In the genomic region with DNA sequence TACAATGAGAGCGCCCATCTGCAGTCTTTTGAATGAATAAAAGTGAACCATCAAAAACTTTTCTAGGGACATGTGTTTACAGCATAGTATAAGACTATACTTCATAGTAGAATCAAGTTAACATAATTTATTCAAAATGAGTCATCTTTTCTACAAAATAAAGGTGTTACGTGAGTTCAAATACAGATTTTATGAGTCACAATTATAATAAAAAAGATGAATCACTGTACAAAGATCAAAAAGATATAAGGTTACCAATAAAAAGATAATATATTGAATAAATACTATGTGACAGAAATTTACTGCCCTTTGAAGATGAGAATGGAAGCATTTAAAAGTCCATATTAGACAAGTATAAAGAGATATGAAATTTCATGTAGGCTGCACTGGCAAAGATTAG, we compare ENCODE assay signal across 18 cellular contexts. TPM values are rescaled to one million over a fixed set of nuclear protein-coding genes. Genes with fewer than 3 reads are reported as not detected.
A peak's percentile ranks its signal among the peaks of the same experiment; 100 is the strongest.
DNase-seq lines count a peak whose midpoint lies in the region; ATAC-seq and TF ChIP-seq lines count a peak whose summit lies in the region.
"Had no signal": no experiment of that assay in that cellular context is flagged by ENCODE, and none has a peak within 500 bp of the region (broad histone marks: within the 10 kb centered on the region; RNA-seq: fewer than 3 reads in every experiment).

No MANE protein-coding gene starts in this region.

- H3K9me3 ChIP-seq in OCI-LY7 (ENCODE audit: low read length) = peaks cover 4% of the 10 kb centered on the region; the same call in 1 of the 2 replicates
- no peaks in the 10 kb centered on the region for H3K9me3 ChIP-seq in thyroid gland
- H3K9me3 ChIP-seq: BLaER1, neutrophil had no signal

- H3K27ac ChIP-seq in OCI-LY7 (ENCODE audit: low read depth, low read length, poor library complexity, severe bottlenecking) = no peak overlapping the region
- H3K27ac ChIP-seq in foreskin keratinocyte = no peak overlapping the region
- H3K27ac ChIP-seq in thyroid gland = peak overlapping the region; percentile 42 to 98 (median 70)
- H3K27ac ChIP-seq: BLaER1, HL-60, neutrophil, SK-N-MC had no signal

- peak in 1 of 2 donors; percentile 24 for ATAC-seq in activated T-cell treated with anti-CD3 and anti-CD28 coated beads, Interleukin-2, amount 50 U/mL, for 72 hours (replicated peaks in 1 of 2)
- peak; percentile 66 for ATAC-seq in foreskin keratinocyte
- ATAC-seq in HG02840 (IDR thresholded peaks at IDR 0.05; ENCODE audit: low FRiP score, unreplicated experiment) = no peak
- ATAC-seq in left lobe of liver = no peak

- H3K4me1 Mint-ChIP-seq in activated T-cell treated with anti-CD3 and anti-CD28 coated beads, Interleukin-2, amount 50 U/mL, for 72 hours (ENCODE audit: low read depth) = peaks cover 63% of the 10 kb centered on the region

- H3K27ac Mint-ChIP-seq in activated T-cell treated with anti-CD3 and anti-CD28 coated beads, Interleukin-2, amount 50 U/mL, for 72 hours = peak overlapping the region; percentile 89
- H3K27ac Mint-ChIP-seq: dendritic cell treated with granulocyte-macrophage colony-stimulating factor and Interleukin-4, amounts not matched to agents 40 ng/mL and 50 ng/mL, for 4 days had no signal

- no peaks in the 10 kb centered on the region for H3K9me2 ChIP-seq in OCI-LY7 (ENCODE audit: insufficient read depth, low read length)

- peaks cover 6 to 16% of the 10 kb centered on the region in 2 donors for H3K36me3 Mint-ChIP-seq in activated T-cell treated with anti-CD3 and anti-CD28 coated beads, Interleukin-2, amount 50 U/mL, for 72 hours (ENCODE audit: insufficient read depth in 2 of 2)

- H3K4me3 ChIP-seq in OCI-LY7 (ENCODE audit: low read depth, low read length, poor library complexity, severe bottlenecking) (no peak overlapping the region), thyroid gland (replicated peaks in 1 of 3) (peak overlapping the region in 1 of 3 donors; percentile 61)
- H3K4me3 ChIP-seq: BLaER1, SK-N-MC had no signal

- 77 to 82% methylated on average over 2 of the region's 2 CpGs for WGBS in thyroid gland, 2 donors

- H3K79me2 ChIP-seq in OCI-LY7 (ENCODE audit: insufficient read depth, low read depth, low read length) = peaks cover 60% of the 10 kb centered on the region

- DNase-seq in activated T-cell treated with anti-CD3 and anti-CD28 coated beads, Interleukin-2, amount 50 U/mL, for 72 hours = no peak
- DNase-seq in activated T-cell treated with anti-CD3 and anti-CD28 coated beads, Interleukin-2, amount 50 U/mL, for 48 hours = no peak
- DNase-seq in OCI-LY7 (ENCODE audit: low spot score) (no peak), foreskin keratinocyte (peak; percentile 24 to 46), thyroid gland (no peak), left lobe of liver (ENCODE audit: low spot score) (no peak), T-helper 9 cell (no peak)
- DNase-seq: activated CD4-positive, alpha-beta T cell treated with anti-CD3 and anti-CD28 coated beads for 1 hour; activated naive CD4-positive, alpha-beta T cell treated with anti-CD3 and anti-CD28 coated beads, Interleukin-2, amount 50 U/mL, for 16 hours; NCI-H1092; NCI-H526 treated with DMSO at 0.1 percent for 48 hours; stimulated activated CD4-positive, alpha-beta T cell treated with anti-CD3 and anti-CD28 coated beads, Interleukin-15, amount 100 ng/mL, for 24 hours had no signal

- H3K27me3 Mint-ChIP-seq in activated T-cell treated with anti-CD3 and anti-CD28 coated beads, Interleukin-2, amount 50 U/mL, for 72 hours (ENCODE audit: low read depth) = no peaks in the 10 kb centered on the region

- POLR2A ChIA-PET in OCI-LY7 (lab: Charles Lee) = no interaction called here

- TF ChIP-seq CTCF in OCI-LY7 (conservative IDR thresholded peaks at IDR 0.05; ENCODE audit: low read length) (no peak), foreskin keratinocyte (conservative IDR thresholded peaks at IDR 0.05) (no peak), thyroid gland (IDR thresholded peaks at IDR 0.05) (no peak)

- H3K27me3 ChIP-seq in foreskin keratinocyte (peaks cover 3% of the 10 kb centered on the region), thyroid gland (no peaks in the 10 kb centered on the region)
- H3K27me3 ChIP-seq: BLaER1 had no signal

- peaks cover 3 to 4% of the 10 kb centered on the region in 2 donors for H3K9me3 Mint-ChIP-seq in activated T-cell treated with anti-CD3 and anti-CD28 coated beads, Interleukin-2, amount 50 U/mL, for 72 hours

- TF ChIP-seq POLR2A in thyroid gland (IDR thresholded peaks at IDR 0.05) = no peak

- no TSS peak for BruUV-seq in OCI-LY7 (replicated peaks; lab: Mats Ljungman, UMichigan)

- no peak overlapping the region for H2AFZ ChIP-seq in OCI-LY7 (ENCODE audit: low read length)

- H3K36me3 ChIP-seq in OCI-LY7 (ENCODE audit: insufficient read depth, low read length) = peaks cover 20% of the 10 kb centered on the region
- no peaks in the 10 kb centered on the region for H3K36me3 ChIP-seq in thyroid gland

- H4K20me1 ChIP-seq in OCI-LY7 (ENCODE audit: insufficient read depth, low read length) = peaks cover 14% of the 10 kb centered on the region

- peaks cover 14% of the 10 kb centered on the region for H3K4me1 ChIP-seq in OCI-LY7 (ENCODE audit: insufficient read depth, low read length, poor library complexity, severe bottlenecking)
- peaks cover 25% of the 10 kb centered on the region for H3K4me1 ChIP-seq in foreskin keratinocyte
- H3K4me1 ChIP-seq in thyroid gland = peaks cover 19 to 23% of the 10 kb centered on the region in 2 donors

- CTCF ChIA-PET in OCI-LY7 (lab: Charles Lee; ENCODE audit: unreplicated experiment) = no interaction called here

- 0 out of 2 replicates have a peak overlapping the region, but pooled peaks have one; percentile 11 for H3K4me2 ChIP-seq in OCI-LY7 (ENCODE audit: low read length)

- H3K4me3 Mint-ChIP-seq in activated T-cell treated with anti-CD3 and anti-CD28 coated beads, Interleukin-2, amount 50 U/mL, for 72 hours = peak overlapping the region; percentile 42 to 77
- H3K4me3 Mint-ChIP-seq: dendritic cell treated with granulocyte-macrophage colony-stimulating factor and Interleukin-4, amounts not matched to agents 40 ng/mL and 50 ng/mL, for 4 days had no signal

- intact Hi-C loops in OCI-LY7 (cut with micrococcal nuclease; ENCODE audit: unreplicated experiment) (loop anchor here (10.0 kb wide), 1 partner anchor 463 kb away; no protein-coding TSS in a partner anchor), thyroid gland (cut with DNase I) (loop anchor here (5.0 kb wide), 1 partner anchor 200 kb away; no protein-coding TSS in a partner anchor)

RNA-seq across cellular contexts. Expression of a gene that starts 2.8 kb away (rescaled TPM):
- 10 to 100 TPM; 35.2 to 36.3 TPM for total RNA-seq in activated T-cell treated with anti-CD3 and anti-CD28 coated beads, Interleukin-2, amount 50 U/mL, for 72 hours
- total RNA-seq in OCI-LY7 (2014; rRNA removed; shearing (Covaris generic)) = 8.8 and 11.0 TPM in 2 replicates
- total RNA-seq in OCI-LY7 (2022) (27.5 and 28.1 TPM in 2 replicates), foreskin keratinocyte (12.9 and 13.0 TPM in 2 replicates), thyroid gland (100 to 1,000 TPM in 1 of 4 donors, 10 to 100 TPM in 3; 80.5 to 163 (median 87.3) TPM), left lobe of liver (7.9 TPM)
- polyA plus RNA-seq in foreskin keratinocyte = 9.2 and 11.5 TPM in 2 replicates

Comparison
In these comparisons a context has a peak if more than half of its experiments do, and no peak if none do; other contexts are left out.
1. DNase-seq: peak in foreskin keratinocyte (2 of 2); none in activated T-cell treated with anti-CD3 and anti-CD28 coated beads, Interleukin-2, amount 50 U/mL, for 72 hours (0 of 2), activated T-cell treated with anti-CD3 and anti-CD28 coated beads, Interleukin-2, amount 50 U/mL, for 48 hours (0 of 2), OCI-LY7 (single experiment), thyroid gland (0 of 2), left lobe of liver (single experiment) and T-helper 9 cell (single experiment).
2. H3K27ac ChIP-seq: peak in thyroid gland (3 of 3); none in OCI-LY7 (single experiment) and foreskin keratinocyte (single experiment).